8 cellular contexts compared by ENCODE assay signal in the genomic region with DNA sequence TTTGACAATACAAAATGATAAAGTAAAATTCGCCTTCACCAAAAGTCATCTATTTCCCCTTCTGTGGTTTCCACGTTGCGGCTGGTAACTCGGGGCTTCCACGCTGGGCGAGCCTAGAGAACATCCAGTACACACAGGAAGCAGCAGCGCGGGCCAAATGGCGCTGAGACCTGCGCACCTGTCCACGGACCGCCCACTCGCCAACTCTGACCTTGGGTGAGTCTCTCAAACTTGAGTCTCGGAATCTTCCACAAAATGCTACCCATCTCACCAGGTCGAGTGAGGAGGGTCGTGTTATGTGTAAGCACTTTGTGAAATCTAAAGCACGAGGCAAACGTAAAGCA. TPM values are rescaled to one million over a fixed set of nuclear protein-coding genes. Genes with fewer than 3 reads are reported as not detected.
A peak's percentile ranks its signal among the peaks of the same experiment; 100 is the strongest.
DNase-seq lines count a peak whose midpoint lies in the region; ATAC-seq, FAIRE-seq and TF ChIP-seq lines count a peak whose summit lies in the region.

No MANE protein-coding gene starts in this region.

- H3K4me3 Mint-ChIP-seq in T-helper 17 cell, result no peak overlapping the region

- FAIRE-seq in K562 (lab: Jason Lieb, UNC), result no peak

- H3K4me1 ChIP-seq in ES-I3 (ENCODE audit: insufficient read depth, low read length), result no peaks in the 10 kb centered on the region; the same call in 1 of the 2 replicates
- H3K4me1 ChIP-seq in K562 (replicated peaks in 1 of 2; ENCODE audit: control insufficient read depth in 2 of 2, insufficient read depth in 2 of 2, low read length in 2 of 2), result peaks cover 10 to 14% of the 10 kb centered on the region in 2 experiments

- H3K36me3 ChIP-seq in ES-I3 (ENCODE audit: insufficient read depth, low read length), result peaks cover 4% of the 10 kb centered on the region; the same call in 1 of the 2 replicates
- peaks cover 31% of the 10 kb centered on the region for H3K36me3 ChIP-seq in KOPT-K1 (ENCODE audit: insufficient read depth, low read length)
- peaks cover 26% of the 10 kb centered on the region for H3K36me3 ChIP-seq in K562 (ENCODE audit: control insufficient read depth, insufficient read depth, low read length)

- WGBS in K562 (ENCODE audit: insufficient coverage, low coverage, missing lambda C conversion rate), result under 1% methylated on average over 18 of the region's 18 CpGs

- in situ Hi-C loops in K562 (cut with MboI), result loop anchor here (5.0 kb wide), 1 partner anchor 552 kb away; no protein-coding TSS in a partner anchor

- peak; percentile 53 to 60 (median 53) for DNase-seq in T-helper 17 cell
- peak in 2 of 4 experiments; percentile 65 to 84 for DNase-seq in K562 (ENCODE audit: extremely low read depth in 1 of 4, low spot score in 3 of 4)
- peak; percentile 58 for DNase-seq in left lobe of liver (ENCODE audit: low spot score)
- peak; percentile 61 to 62 for DNase-seq in stimulated activated CD8-positive, alpha-beta memory T cell treated with anti-CD3 and anti-CD28 coated beads, Interleukin-2, amount 100 ng/mL, for 48 hours (ENCODE audit: low read depth in 2 of 2)
- DNase-seq in 8988T, result no peak

- H3K9ac ChIP-seq in ES-I3 (ENCODE audit: low read depth, low read length), result peak overlapping the region; percentile 76
- H3K9ac ChIP-seq in K562 (ENCODE audit: insufficient read depth in 1 of 2, low read depth in 2 of 2, low read length in 2 of 2), result peak overlapping the region; percentile 91 to 94

- CTCF ChIA-PET in K562 (lab: Yijun Ruan, JAX; ENCODE audit: low intra/inter-chr PET ratio), result interaction anchor here (0.5 to 1.3 kb wide), 3 partner anchors 23 to 322 kb away, joined by 3 to 4 read pairs (median 3); no protein-coding TSS in a partner anchor

- no peaks in the 10 kb centered on the region for H3K27me3 Mint-ChIP-seq in T-helper 17 cell

- H3K27ac ChIP-seq in KOPT-K1 (ENCODE audit: low read depth, low read length, poor library complexity, severe bottlenecking) (peak overlapping the region; percentile 95), K562 (ENCODE audit: extremely low read depth, low read depth, low read length) (peak overlapping the region; percentile 92)

- H3K4me3 ChIP-seq in K562, result peak overlapping the region; percentile 76

- no peaks in the 10 kb centered on the region for H3K9me1 ChIP-seq in K562 (ENCODE audit: control insufficient read depth, insufficient read depth, low read length)

- TF ChIP-seq CTCF in K562 (IDR thresholded peaks at IDR 0.05 in 2 of 3, conservative IDR thresholded peaks at IDR 0.05 in 1 of 3; ENCODE audit: insufficient read depth in 2 of 3, low read depth in 1 of 3, low read length in 3 of 3), result no peak

- no peaks in the 10 kb centered on the region for H3K27me3 ChIP-seq in K562 (ENCODE audit: control insufficient read depth in 2 of 2, insufficient read depth in 2 of 2, low read length in 2 of 2)

- TF ChIP-seq RAD21 in K562 (CRISPR knock-in tag; conservative IDR thresholded peaks at IDR 0.05 in 1 of 2, IDR thresholded peaks at IDR 0.05 in 1 of 2), result no peak

- ATAC-seq in GM21619 (IDR thresholded peaks at IDR 0.05; ENCODE audit: unreplicated experiment) (peak; percentile 31), T-helper 17 cell (peak; percentile 40), K562 (peak; percentile 71), left lobe of liver (peak; percentile 65)

- TSS peak; percentile 73 for BruUV-seq in K562 (replicated peaks; lab: Mats Ljungman, UMichigan)

- H3K4me2 ChIP-seq in K562 (ENCODE audit: insufficient read depth, low read length), result peak overlapping the region; percentile 98

- H3K4me1 Mint-ChIP-seq in T-helper 17 cell, result peaks cover 22% of the 10 kb centered on the region

- POLR2A ChIA-PET in K562 (lab: Yijun Ruan, JAX), result interaction anchor here (1.0 to 2.2 kb wide), 11 partner anchors 11 to 555 kb away, joined by 3 to 10 read pairs (median 4); no protein-coding TSS in a partner anchor

- no peaks in the 10 kb centered on the region for H3K36me3 Mint-ChIP-seq in T-helper 17 cell (ENCODE audit: low read depth)

- intact Hi-C loops in K562 (cut with micrococcal nuclease), result loop anchor here (5.0 to 10.0 kb wide), 5 partner anchors 125 to 915 kb away; no protein-coding TSS in a partner anchor

- TF ChIP-seq EP300 in K562 (IDR thresholded peaks at IDR 0.05; ENCODE audit: low read length), result peak; percentile 2; the same call in 1 of the 2 replicates

- peak overlapping the region; percentile 94 for H2AFZ ChIP-seq in K562 (ENCODE audit: low read depth, low read length)

- H3K9me3 ChIP-seq in ES-I3 (ENCODE audit: control insufficient read depth, insufficient read depth, low read length) (no peaks in the 10 kb centered on the region), KOPT-K1 (ENCODE audit: insufficient read depth, low read length, poor library complexity, severe bottlenecking) (no peaks in the 10 kb centered on the region), T-helper 17 cell (ENCODE audit: control insufficient read depth, low read length, poor library complexity, severe bottlenecking) (no peaks in the 10 kb centered on the region), K562 (replicated peaks; ENCODE audit: control insufficient read depth, insufficient read depth, low read depth, low read length) (no peaks in the 10 kb centered on the region)

- no peak overlapping the region for H3K27ac Mint-ChIP-seq in T-helper 17 cell

- TF ChIP-seq POLR2A in K562 (conservative IDR thresholded peaks at IDR 0.05), result no peak

- peaks cover 30% of the 10 kb centered on the region for H3K79me2 ChIP-seq in K562 (ENCODE audit: control insufficient read depth, insufficient read depth, low read length)

- H4K20me1 ChIP-seq in K562 (replicated peaks; ENCODE audit: control insufficient read depth, insufficient read depth, low read length), result no peaks in the 10 kb centered on the region

TF ChIP-seq in K562, 482 proteins besides CTCF, POLR2A, EP300 and RAD21 (continues in another document):
- TF ChIP-seq CC2D1A (IDR thresholded peaks at IDR 0.05) (no peak), MYBL2 (IDR thresholded peaks at IDR 0.05; ENCODE audit: low read depth) (no peak), MYBL2 (CRISPR knock-in tag; IDR thresholded peaks at IDR 0.05; ENCODE audit: borderline replicate concordance) (no peak), ZNF143 (CRISPR knock-in tag; IDR thresholded peaks at IDR 0.05) (no peak), YY1 (IDR thresholded peaks at IDR 0.05; ENCODE audit: borderline replicate concordance in 1 of 3, control insufficient read depth in 1 of 3, extremely low read depth in 1 of 3, insufficient read depth in 3 of 3, insufficient read length in 1 of 3, insufficient replicate concordance in 2 of 3, low read depth in 1 of 3, low read length in 2 of 3) (peak; percentile 41 to 92 (median 81))
- TF ChIP-seq, protein P1, sequence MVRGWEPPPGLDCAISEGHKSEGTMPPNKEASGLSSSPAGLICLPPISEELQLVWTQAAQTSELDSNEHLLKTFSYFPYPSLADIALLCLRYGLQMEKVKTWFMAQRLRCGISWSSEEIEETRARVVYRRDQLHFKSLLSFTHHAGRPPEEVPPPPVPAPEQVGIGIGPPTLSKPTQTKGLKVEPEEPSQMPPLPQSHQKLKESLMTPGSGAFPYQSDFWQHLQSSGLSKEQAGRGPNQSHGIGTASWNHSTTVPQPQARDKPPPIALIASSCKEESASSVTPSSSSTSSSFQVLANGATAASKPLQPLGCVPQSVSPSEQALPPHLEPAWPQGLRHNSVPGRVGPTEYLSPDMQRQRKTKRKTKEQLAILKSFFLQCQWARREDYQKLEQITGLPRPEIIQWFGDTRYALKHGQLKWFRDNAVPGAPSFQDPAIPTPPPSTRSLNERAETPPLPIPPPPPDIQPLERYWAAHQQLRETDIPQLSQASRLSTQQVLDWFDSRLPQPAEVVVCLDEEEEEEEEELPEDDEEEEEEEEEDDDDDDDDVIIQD (CRISPR knock-in tag; IDR thresholded peaks at IDR 0.05), result no peak

RNA-seq across cellular contexts. Expression of a gene that starts 0.8 kb away (rescaled TPM):
- total RNA-seq in T-helper 17 cell, result 10 to 100 TPM; 49.2 to 50.9 TPM
- total RNA-seq in K562 (2011; cell fraction: chromatin; rRNA removed; ENCODE audit: low replicate concordance), result 122 and 267 TPM in 2 replicates
- 62.4 and 74.7 TPM in 2 replicates for total RNA-seq in K562 (2011; cell fraction: nucleolus; rRNA removed)
- total RNA-seq in K562 (2011; cell fraction: nucleoplasm; rRNA removed), result 84.3 and 104 TPM in 2 replicates
- 36.1 and 36.2 TPM in 2 replicates for total RNA-seq in K562 (2014; rRNA removed)
- total RNA-seq in K562 (2014; rRNA removed; fragmentation: Illumina TruSeq; extraction: Trizol), result 61.5 and 69.2 TPM in 2 replicates
- 40.0 and 46.1 TPM in 2 replicates for total RNA-seq in K562 (2015; rRNA removed; fragmentation: Illumina TruSeq; extraction: Trizol)
- total RNA-seq in K562 (2021), result 62.5 and 63.3 TPM in 2 replicates
- 71.1 and 77.3 TPM in 2 replicates for polyA plus RNA-seq in K562 (2011; rRNA removed)
- 24.3 and 30.5 TPM in 2 replicates for polyA plus RNA-seq in K562 (2011; cell fraction: cytosol; rRNA removed)
- 108 and 124 TPM in 2 replicates for polyA plus RNA-seq in K562 (2011; cell fraction: nucleus; rRNA removed)
- polyA plus RNA-seq in K562 (2012), result 32.8 and 42.0 TPM in 2 replicates
- 36.0 and 42.1 TPM in 2 replicates for polyA plus RNA-seq in K562 (2014; fragmentation: Illumina TruSeq; extraction: Trizol)
- 10 to 100 TPM in 1 of 2 experiments, 1 to 10 TPM in 1; 9.4 to 10.5 TPM for polyA plus RNA-seq in K562 (2014; fragmentation: Nextera tagmentation; extraction: Ambion mirVana)
- 36.6 and 41.3 TPM in 2 replicates for polyA plus RNA-seq in K562 (2014; rRNA removed)
- 55.0 and 68.2 TPM in 2 replicates for polyA minus RNA-seq in K562 (2011; rRNA and poly(A)+ RNA removed)
- polyA minus RNA-seq in K562 (2011; cell fraction: cytosol; rRNA and poly(A)+ RNA removed), result 30.9 and 39.0 TPM in 2 replicates
- 48.9 and 88.3 TPM in 2 replicates for polyA minus RNA-seq in K562 (2011; cell fraction: nucleus; rRNA and poly(A)+ RNA removed)
- total RNA-seq in left lobe of liver, result 2.9 TPM

RNA-seq across cellular contexts. Expression of a gene that starts 57.7 kb away (rescaled TPM):
- total RNA-seq in T-helper 17 cell (1 to 10 TPM; 1.9 to 5.7 TPM), K562 (2014; rRNA removed) (0.18 and 0.20 TPM in 2 replicates), K562 (2014; rRNA removed; fragmentation: Illumina TruSeq; extraction: Trizol) (0.18 and 0.32 TPM in 2 replicates), K562 (2015; rRNA removed; fragmentation: Illumina TruSeq; extraction: Trizol) (0.53 and 1.0 TPM in 2 replicates), K562 (2021) (0.35 and 0.36 TPM in 2 replicates), left lobe of liver (0.15 TPM)
- total RNA-seq in K562 (2011; cell fraction: chromatin; rRNA removed; ENCODE audit: low replicate concordance), result 0.23 and 1.2 TPM in 2 replicates
- total RNA-seq in K562 (2011; cell fraction: nucleolus; rRNA removed), result 0.17 and 0.26 TPM in 2 replicates
- total RNA-seq in K562 (2011; cell fraction: nucleoplasm; rRNA removed), result 0.23 and 0.66 TPM in 2 replicates
- polyA plus RNA-seq in K562 (2011; rRNA removed) (0.35 and 0.77 TPM in 2 replicates), K562 (2014; fragmentation: Illumina TruSeq; extraction: Trizol) (0.79 and 1.1 TPM in 2 replicates), K562 (2014; fragmentation: Nextera tagmentation; extraction: Ambion mirVana) (under 1 TPM; 0.18 to 0.20 TPM), K562 (2014; rRNA removed) (0.04 and 0.08 TPM in 2 replicates)
- polyA plus RNA-seq in K562 (2011; cell fraction: cytosol; rRNA removed), result 0.01 and 0.06 TPM in 2 replicates
- polyA plus RNA-seq in K562 (2011; cell fraction: nucleus; rRNA removed), result 0.21 and 0.90 TPM in 2 replicates
- 0.22 and 0.51 TPM in 2 replicates for polyA plus RNA-seq in K562 (2012)
- polyA minus RNA-seq in K562 (2011; rRNA and poly(A)+ RNA removed), result 0.28 and 0.90 TPM in 2 replicates
- 0.29 TPM in 1 of 2 replicates, not detected in the other for polyA minus RNA-seq in K562 (2011; cell fraction: cytosol; rRNA and poly(A)+ RNA removed)
- 0.40 and 1.00 TPM in 2 replicates for polyA minus RNA-seq in K562 (2011; cell fraction: nucleus; rRNA and poly(A)+ RNA removed)
